ENCODE assay signal across 1 cellular context in the genomic region with DNA sequence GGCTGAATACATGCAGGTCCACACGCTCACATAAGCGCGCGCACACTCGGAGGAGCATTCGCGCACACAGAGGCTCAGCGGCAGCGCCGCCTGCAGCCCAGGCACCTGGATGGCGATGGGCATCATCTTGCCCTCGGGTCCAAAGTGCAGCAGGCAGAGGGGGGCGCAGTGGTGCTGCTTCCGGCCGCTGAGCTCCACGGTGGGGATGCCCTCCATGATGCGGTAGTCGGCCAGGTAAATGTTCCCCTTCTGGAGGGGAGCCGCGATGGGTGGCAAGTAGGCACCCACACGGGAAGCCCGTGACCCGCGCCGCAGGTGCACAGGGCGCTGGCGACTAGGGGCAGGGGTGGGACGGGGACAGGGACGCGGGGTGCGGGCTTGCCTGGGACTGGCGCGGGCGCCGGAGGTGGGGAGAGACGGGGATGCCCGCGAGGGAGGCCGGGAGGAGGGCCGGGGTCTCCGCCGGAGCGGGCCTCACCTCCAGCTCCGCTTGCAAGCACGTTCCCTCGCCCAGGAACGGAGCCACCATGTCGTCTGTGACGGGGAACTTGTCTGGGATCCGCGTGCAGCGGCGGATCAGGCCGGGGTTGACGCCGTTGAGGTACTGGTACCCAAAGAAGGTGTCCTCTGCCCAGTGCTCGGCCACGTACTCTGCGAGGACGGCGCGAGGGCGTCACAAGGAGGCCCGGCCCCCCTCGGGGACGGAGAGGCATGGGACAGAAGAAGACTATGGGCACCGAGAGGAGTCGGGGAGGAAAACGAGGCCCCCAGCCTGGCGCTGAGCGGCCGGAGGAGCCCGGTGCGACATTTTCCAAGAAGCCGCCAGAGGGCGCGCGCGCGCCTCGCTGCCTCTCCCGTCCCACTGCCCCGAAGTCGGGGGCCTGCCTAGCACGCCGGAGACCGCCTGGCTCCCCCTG.
A peak's percentile ranks its signal among the peaks of the same experiment; 100 is the strongest.
TF ChIP-seq lines count a peak whose summit lies in the region.

No MANE protein-coding gene starts in this region.

TF ChIP-seq in K562, 482 proteins besides CTCF, POLR2A, EP300 and RAD21 (continues in another document):
- peak in 1 of 2 experiments; percentile 70; a peak in 2 of 4 replicates for TF ChIP-seq MAZ (CRISPR knock-in tag; conservative IDR thresholded peaks at IDR 0.05 in 1 of 2, IDR thresholded peaks at IDR 0.05 in 1 of 2)
- TF ChIP-seq, protein P1, sequence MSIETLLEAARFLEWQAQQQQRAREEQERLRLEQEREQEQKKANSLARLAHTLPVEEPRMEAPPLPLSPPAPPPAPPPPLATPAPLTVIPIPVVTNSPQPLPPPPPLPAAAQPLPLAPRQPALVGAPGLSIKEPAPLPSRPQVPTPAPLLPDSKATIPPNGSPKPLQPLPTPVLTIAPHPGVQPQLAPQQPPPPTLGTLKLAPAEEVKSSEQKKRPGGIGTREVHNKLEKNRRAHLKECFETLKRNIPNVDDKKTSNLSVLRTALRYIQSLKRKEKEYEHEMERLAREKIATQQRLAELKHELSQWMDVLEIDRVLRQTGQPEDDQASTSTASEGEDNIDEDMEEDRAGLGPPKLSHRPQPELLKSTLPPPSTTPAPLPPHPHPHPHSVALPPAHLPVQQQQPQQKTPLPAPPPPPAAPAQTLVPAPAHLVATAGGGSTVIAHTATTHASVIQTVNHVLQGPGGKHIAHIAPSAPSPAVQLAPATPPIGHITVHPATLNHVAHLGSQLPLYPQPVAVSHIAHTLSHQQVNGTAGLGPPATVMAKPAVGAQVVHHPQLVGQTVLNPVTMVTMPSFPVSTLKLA (conservative IDR thresholded peaks at IDR 0.05): no peak
- TF ChIP-seq, protein P2, sequence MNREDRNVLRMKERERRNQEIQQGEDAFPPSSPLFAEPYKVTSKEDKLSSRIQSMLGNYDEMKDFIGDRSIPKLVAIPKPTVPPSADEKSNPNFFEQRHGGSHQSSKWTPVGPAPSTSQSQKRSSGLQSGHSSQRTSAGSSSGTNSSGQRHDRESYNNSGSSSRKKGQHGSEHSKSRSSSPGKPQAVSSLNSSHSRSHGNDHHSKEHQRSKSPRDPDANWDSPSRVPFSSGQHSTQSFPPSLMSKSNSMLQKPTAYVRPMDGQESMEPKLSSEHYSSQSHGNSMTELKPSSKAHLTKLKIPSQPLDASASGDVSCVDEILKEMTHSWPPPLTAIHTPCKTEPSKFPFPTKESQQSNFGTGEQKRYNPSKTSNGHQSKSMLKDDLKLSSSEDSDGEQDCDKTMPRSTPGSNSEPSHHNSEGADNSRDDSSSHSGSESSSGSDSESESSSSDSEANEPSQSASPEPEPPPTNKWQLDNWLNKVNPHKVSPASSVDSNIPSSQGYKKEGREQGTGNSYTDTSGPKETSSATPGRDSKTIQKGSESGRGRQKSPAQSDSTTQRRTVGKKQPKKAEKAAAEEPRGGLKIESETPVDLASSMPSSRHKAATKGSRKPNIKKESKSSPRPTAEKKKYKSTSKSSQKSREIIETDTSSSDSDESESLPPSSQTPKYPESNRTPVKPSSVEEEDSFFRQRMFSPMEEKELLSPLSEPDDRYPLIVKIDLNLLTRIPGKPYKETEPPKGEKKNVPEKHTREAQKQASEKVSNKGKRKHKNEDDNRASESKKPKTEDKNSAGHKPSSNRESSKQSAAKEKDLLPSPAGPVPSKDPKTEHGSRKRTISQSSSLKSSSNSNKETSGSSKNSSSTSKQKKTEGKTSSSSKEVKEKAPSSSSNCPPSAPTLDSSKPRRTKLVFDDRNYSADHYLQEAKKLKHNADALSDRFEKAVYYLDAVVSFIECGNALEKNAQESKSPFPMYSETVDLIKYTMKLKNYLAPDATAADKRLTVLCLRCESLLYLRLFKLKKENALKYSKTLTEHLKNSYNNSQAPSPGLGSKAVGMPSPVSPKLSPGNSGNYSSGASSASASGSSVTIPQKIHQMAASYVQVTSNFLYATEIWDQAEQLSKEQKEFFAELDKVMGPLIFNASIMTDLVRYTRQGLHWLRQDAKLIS (CRISPR knock-in tag; IDR thresholded peaks at IDR 0.05): no peak
- TF ChIP-seq TAF7 (tag; IDR thresholded peaks at IDR 0.05): no peak
- TF ChIP-seq, protein P3, sequence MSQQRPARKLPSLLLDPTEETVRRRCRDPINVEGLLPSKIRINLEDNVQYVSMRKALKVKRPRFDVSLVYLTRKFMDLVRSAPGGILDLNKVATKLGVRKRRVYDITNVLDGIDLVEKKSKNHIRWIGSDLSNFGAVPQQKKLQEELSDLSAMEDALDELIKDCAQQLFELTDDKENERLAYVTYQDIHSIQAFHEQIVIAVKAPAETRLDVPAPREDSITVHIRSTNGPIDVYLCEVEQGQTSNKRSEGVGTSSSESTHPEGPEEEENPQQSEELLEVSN (IDR thresholded peaks at IDR 0.05; ENCODE audit: borderline replicate concordance in 1 of 2, extremely low read depth in 1 of 2, insufficient read depth in 1 of 2, insufficient read length in 1 of 2, low read depth in 1 of 2, low read length in 1 of 2, poor library complexity in 1 of 2, severe bottlenecking in 1 of 2): peak in 1 of 2 experiments; percentile 4
- TF ChIP-seq RNF2 (IDR thresholded peaks at IDR 0.05): no peak
- TF ChIP-seq SMAD4 (CRISPR knock-in tag; conservative IDR thresholded peaks at IDR 0.05): no peak
- TF ChIP-seq, protein P4, sequence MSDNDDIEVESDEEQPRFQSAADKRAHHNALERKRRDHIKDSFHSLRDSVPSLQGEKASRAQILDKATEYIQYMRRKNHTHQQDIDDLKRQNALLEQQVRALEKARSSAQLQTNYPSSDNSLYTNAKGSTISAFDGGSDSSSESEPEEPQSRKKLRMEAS (CRISPR knock-in tag; IDR thresholded peaks at IDR 0.05): peak; percentile 29; the same call in 1 of the 2 replicates
- peak; percentile 31; the same call in 1 of the 2 replicates for TF ChIP-seq RB1 (IDR thresholded peaks at IDR 0.05; ENCODE audit: low read depth)
- TF ChIP-seq, protein P5, sequence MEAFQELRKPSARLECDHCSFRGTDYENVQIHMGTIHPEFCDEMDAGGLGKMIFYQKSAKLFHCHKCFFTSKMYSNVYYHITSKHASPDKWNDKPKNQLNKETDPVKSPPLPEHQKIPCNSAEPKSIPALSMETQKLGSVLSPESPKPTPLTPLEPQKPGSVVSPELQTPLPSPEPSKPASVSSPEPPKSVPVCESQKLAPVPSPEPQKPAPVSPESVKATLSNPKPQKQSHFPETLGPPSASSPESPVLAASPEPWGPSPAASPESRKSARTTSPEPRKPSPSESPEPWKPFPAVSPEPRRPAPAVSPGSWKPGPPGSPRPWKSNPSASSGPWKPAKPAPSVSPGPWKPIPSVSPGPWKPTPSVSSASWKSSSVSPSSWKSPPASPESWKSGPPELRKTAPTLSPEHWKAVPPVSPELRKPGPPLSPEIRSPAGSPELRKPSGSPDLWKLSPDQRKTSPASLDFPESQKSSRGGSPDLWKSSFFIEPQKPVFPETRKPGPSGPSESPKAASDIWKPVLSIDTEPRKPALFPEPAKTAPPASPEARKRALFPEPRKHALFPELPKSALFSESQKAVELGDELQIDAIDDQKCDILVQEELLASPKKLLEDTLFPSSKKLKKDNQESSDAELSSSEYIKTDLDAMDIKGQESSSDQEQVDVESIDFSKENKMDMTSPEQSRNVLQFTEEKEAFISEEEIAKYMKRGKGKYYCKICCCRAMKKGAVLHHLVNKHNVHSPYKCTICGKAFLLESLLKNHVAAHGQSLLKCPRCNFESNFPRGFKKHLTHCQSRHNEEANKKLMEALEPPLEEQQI (IDR thresholded peaks at IDR 0.05): no peak
- no peak for TF ChIP-seq PHF21A (IDR thresholded peaks at IDR 0.05; ENCODE audit: borderline replicate concordance, low read depth)
- TF ChIP-seq, protein P6, sequence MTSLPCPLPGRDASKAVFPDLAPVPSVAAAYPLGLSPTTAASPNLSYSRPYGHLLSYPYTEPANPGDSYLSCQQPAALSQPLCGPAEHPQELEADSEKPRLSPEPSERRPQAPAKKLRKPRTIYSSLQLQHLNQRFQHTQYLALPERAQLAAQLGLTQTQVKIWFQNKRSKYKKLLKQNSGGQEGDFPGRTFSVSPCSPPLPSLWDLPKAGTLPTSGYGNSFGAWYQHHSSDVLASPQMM (CRISPR knock-in tag; IDR thresholded peaks at IDR 0.05): no peak
- TF ChIP-seq CHD4 (IDR thresholded peaks at IDR 0.05; ENCODE audit: insufficient read depth, insufficient replicate concordance, low read depth, low read length, poor library complexity, severe bottlenecking): no peak
- TF ChIP-seq HDGF (IDR thresholded peaks at IDR 0.05): no peak
- TF ChIP-seq, protein P7, sequence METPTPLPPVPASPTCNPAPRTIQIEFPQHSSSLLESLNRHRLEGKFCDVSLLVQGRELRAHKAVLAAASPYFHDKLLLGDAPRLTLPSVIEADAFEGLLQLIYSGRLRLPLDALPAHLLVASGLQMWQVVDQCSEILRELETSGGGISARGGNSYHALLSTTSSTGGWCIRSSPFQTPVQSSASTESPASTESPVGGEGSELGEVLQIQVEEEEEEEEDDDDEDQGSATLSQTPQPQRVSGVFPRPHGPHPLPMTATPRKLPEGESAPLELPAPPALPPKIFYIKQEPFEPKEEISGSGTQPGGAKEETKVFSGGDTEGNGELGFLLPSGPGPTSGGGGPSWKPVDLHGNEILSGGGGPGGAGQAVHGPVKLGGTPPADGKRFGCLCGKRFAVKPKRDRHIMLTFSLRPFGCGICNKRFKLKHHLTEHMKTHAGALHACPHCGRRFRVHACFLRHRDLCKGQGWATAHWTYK (CRISPR knock-in tag; IDR thresholded peaks at IDR 0.05): no peak
- TF ChIP-seq, protein P8, sequence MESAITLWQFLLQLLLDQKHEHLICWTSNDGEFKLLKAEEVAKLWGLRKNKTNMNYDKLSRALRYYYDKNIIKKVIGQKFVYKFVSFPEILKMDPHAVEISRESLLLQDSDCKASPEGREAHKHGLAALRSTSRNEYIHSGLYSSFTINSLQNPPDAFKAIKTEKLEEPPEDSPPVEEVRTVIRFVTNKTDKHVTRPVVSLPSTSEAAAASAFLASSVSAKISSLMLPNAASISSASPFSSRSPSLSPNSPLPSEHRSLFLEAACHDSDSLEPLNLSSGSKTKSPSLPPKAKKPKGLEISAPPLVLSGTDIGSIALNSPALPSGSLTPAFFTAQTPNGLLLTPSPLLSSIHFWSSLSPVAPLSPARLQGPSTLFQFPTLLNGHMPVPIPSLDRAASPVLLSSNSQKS (CRISPR knock-in tag; IDR thresholded peaks at IDR 0.05): no peak
- TF ChIP-seq BRCA1 (IDR thresholded peaks at IDR 0.05): no peak
- TF ChIP-seq BRCA1 (CRISPR knock-in tag; IDR thresholded peaks at IDR 0.05): no peak
- 0 out of 2 replicates have a peak, but pooled peaks have one; percentile 30 for TF ChIP-seq GABPB1 (CRISPR knock-in tag; IDR thresholded peaks at IDR 0.05)
- TF ChIP-seq ILF3 (IDR thresholded peaks at IDR 0.05; ENCODE audit: borderline replicate concordance): no peak
- TF ChIP-seq, protein P9, sequence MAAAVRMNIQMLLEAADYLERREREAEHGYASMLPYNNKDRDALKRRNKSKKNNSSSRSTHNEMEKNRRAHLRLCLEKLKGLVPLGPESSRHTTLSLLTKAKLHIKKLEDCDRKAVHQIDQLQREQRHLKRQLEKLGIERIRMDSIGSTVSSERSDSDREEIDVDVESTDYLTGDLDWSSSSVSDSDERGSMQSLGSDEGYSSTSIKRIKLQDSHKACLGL (CRISPR knock-in tag; IDR thresholded peaks at IDR 0.05; ENCODE audit: borderline replicate concordance, poor library complexity, severe bottlenecking): no peak
- TF ChIP-seq ZNF316 (IDR thresholded peaks at IDR 0.05): no peak
- TF ChIP-seq MED1 (CRISPR knock-in tag; IDR thresholded peaks at IDR 0.05; ENCODE audit: borderline replicate concordance): no peak
- no peak for TF ChIP-seq ZNF766 (CRISPR knock-in tag; conservative IDR thresholded peaks at IDR 0.05)
- TF ChIP-seq, protein P10, sequence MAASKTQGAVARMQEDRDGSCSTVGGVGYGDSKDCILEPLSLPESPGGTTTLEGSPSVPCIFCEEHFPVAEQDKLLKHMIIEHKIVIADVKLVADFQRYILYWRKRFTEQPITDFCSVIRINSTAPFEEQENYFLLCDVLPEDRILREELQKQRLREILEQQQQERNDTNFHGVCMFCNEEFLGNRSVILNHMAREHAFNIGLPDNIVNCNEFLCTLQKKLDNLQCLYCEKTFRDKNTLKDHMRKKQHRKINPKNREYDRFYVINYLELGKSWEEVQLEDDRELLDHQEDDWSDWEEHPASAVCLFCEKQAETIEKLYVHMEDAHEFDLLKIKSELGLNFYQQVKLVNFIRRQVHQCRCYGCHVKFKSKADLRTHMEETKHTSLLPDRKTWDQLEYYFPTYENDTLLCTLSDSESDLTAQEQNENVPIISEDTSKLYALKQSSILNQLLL (CRISPR knock-in tag; IDR thresholded peaks at IDR 0.05; ENCODE audit: borderline replicate concordance): no peak
- no peak for TF ChIP-seq ZNF436 (CRISPR knock-in tag; IDR thresholded peaks at IDR 0.05)
- TF ChIP-seq ZBTB7A (IDR thresholded peaks at IDR 0.05; ENCODE audit: borderline replicate concordance, control insufficient read depth, low read depth, low read length): peak; percentile 32; the same call in 1 of the 2 replicates
- no peak for TF ChIP-seq FOXA1 (IDR thresholded peaks at IDR 0.05; ENCODE audit: borderline replicate concordance)
- TF ChIP-seq ZNF57 (CRISPR knock-in tag; IDR thresholded peaks at IDR 0.05): no peak
- TF ChIP-seq, protein P11, sequence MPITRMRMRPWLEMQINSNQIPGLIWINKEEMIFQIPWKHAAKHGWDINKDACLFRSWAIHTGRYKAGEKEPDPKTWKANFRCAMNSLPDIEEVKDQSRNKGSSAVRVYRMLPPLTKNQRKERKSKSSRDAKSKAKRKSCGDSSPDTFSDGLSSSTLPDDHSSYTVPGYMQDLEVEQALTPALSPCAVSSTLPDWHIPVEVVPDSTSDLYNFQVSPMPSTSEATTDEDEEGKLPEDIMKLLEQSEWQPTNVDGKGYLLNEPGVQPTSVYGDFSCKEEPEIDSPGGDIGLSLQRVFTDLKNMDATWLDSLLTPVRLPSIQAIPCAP (CRISPR knock-in tag; IDR thresholded peaks at IDR 0.05; ENCODE audit: borderline replicate concordance): no peak
- no peak for TF ChIP-seq DMBX1 (CRISPR knock-in tag; IDR thresholded peaks at IDR 0.05; ENCODE audit: borderline replicate concordance)
- TF ChIP-seq HNRNPLL (IDR thresholded peaks at IDR 0.05; ENCODE audit: low read depth, low read length, poor library complexity, severe bottlenecking): no peak
- TF ChIP-seq MYNN (IDR thresholded peaks at IDR 0.05): no peak
- no peak for TF ChIP-seq MYNN (CRISPR knock-in tag; IDR thresholded peaks at IDR 0.05)
- TF ChIP-seq, protein P12, sequence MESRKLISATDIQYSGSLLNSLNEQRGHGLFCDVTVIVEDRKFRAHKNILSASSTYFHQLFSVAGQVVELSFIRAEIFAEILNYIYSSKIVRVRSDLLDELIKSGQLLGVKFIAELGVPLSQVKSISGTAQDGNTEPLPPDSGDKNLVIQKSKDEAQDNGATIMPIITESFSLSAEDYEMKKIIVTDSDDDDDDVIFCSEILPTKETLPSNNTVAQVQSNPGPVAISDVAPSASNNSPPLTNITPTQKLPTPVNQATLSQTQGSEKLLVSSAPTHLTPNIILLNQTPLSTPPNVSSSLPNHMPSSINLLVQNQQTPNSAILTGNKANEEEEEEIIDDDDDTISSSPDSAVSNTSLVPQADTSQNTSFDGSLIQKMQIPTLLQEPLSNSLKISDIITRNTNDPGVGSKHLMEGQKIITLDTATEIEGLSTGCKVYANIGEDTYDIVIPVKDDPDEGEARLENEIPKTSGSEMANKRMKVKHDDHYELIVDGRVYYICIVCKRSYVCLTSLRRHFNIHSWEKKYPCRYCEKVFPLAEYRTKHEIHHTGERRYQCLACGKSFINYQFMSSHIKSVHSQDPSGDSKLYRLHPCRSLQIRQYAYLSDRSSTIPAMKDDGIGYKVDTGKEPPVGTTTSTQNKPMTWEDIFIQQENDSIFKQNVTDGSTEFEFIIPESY (CRISPR knock-in tag; IDR thresholded peaks at IDR 0.05): 0 out of 2 replicates have a peak, but pooled peaks have one; percentile 12
- peak; percentile 45; the same call in 1 of the 2 replicates for TF ChIP-seq STAG1 (CRISPR knock-in tag; IDR thresholded peaks at IDR 0.05; ENCODE audit: borderline replicate concordance)
- TF ChIP-seq RBBP5 (IDR thresholded peaks at IDR 0.05; ENCODE audit: borderline replicate concordance, insufficient read depth, low read length, poor library complexity, severe bottlenecking): no peak
- no peak for TF ChIP-seq ZNF197 (CRISPR knock-in tag; IDR thresholded peaks at IDR 0.05; ENCODE audit: low read depth)
- TF ChIP-seq CCNT2 (IDR thresholded peaks at IDR 0.05; ENCODE audit: borderline replicate concordance, extremely low read depth, insufficient read length, low read depth, low read length): no peak
- TF ChIP-seq POLR2H (tag; IDR thresholded peaks at IDR 0.05; ENCODE audit: low read depth): no peak
